ENCODE assay signal across 8 cellular contexts in the genomic region with DNA sequence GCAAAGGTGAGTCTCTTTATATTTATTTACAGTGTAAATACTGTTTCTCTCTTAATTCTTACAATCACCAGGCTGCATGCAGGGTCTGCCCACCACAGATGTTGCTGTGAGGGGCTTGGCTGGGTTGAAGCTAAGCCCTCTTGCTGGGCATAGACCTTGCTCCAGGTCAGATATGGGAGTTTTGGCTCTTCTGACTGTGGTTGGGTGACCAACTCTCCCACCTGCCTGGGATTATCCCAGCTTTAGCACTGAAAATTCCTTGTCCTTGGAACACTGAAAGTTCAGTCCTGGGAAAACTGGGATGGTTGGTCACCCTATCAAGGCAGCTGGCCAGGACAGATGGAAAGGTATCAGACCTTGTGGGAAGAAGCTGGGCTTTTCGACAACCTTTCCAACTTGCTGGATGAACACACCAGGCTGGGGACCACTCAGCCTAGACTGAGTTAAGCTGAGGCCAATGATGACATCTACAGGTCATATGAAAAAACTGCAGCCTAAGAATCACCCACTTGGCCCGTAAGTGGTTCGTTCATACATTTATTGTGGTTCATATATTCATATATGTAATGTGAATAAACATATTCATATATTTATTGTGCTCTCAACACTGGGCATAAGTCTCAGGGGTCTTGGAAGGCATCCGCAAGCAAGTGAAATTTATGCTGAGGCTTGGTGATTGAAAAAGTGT. TPM values are rescaled to one million over a fixed set of nuclear protein-coding genes. Genes with fewer than 3 reads are reported as not detected.
DNase-seq lines count a peak whose midpoint lies in the region; ATAC-seq, FAIRE-seq and TF ChIP-seq lines count a peak whose summit lies in the region.

No MANE protein-coding gene starts in this region.

- POLR2A ChIA-PET in CD8-positive, alpha-beta T cell (lab: Charles Lee): interaction anchor here (1.1 to 5.3 kb wide), 3 partner anchors 40 to 288 kb away, joined by 3 to 94 read pairs (median 4); a partner anchor contains a TSS
- POLR2A ChIA-PET in activated CD4-positive, alpha-beta T cell treated with anti-CD3 and anti-CD28 coated beads, Interleukin-2, amount 10 ng/mL, durations not matched to agents 7 days and 5 days (lab: Charles Lee): interaction anchor here (1.1 to 1.5 kb wide), 2 partner anchors 289 to 579 kb away, joined by 4 read pairs; a partner anchor contains a TSS
- POLR2A ChIA-PET in endothelial cell of umbilical vein (lab: Charles Lee): interaction anchor here (0.5 kb wide), 1 partner anchor 506 kb away, joined by 3 read pairs; no protein-coding TSS in a partner anchor
- POLR2A ChIA-PET in naive thymus-derived CD8-positive, alpha-beta T cell (lab: Charles Lee): interaction anchor here (0.9 to 5.7 kb wide), 3 partner anchors 281 to 480 kb away, joined by 3 to 112 read pairs (median 4); a partner anchor contains a TSS

- intact Hi-C loops in CD8-positive, alpha-beta T cell (cut with DNase I, micrococcal nuclease): loop anchor here (1.0 to 10.0 kb wide), 10 partner anchors 98 to 1085 kb away; a partner anchor contains a TSS
- intact Hi-C loops in endothelial cell of umbilical vein (cut with micrococcal nuclease): loop anchor here (1.0 to 5.0 kb wide), 5 partner anchors 94 to 503 kb away; a partner anchor contains a TSS

- peaks cover 9% of the 10 kb centered on the region for H3K4me1 ChIP-seq in CD8-positive, alpha-beta T cell (ENCODE audit: insufficient read depth, low read length)
- H3K4me1 ChIP-seq in endothelial cell of umbilical vein (ENCODE audit: control insufficient read depth, extremely low read depth, insufficient read depth, low read length): peaks cover 6% of the 10 kb centered on the region

- no peak overlapping the region for H3K4me3 Mint-ChIP-seq in CD8-positive, alpha-beta T cell
- no peak overlapping the region for H3K4me3 Mint-ChIP-seq in activated CD4-positive, alpha-beta T cell treated with anti-CD3 and anti-CD28 coated beads, Interleukin-2, amount 10 ng/mL, durations not matched to agents 7 days and 5 days
- H3K4me3 Mint-ChIP-seq in naive thymus-derived CD8-positive, alpha-beta T cell: peak overlapping the region in 4 of 10 donors; percentile 6 to 37 (median 28)

- H3K27ac Mint-ChIP-seq in CD8-positive, alpha-beta T cell: no peak overlapping the region
- no peak overlapping the region for H3K27ac Mint-ChIP-seq in activated CD4-positive, alpha-beta T cell treated with anti-CD3 and anti-CD28 coated beads, Interleukin-2, amount 10 ng/mL, durations not matched to agents 7 days and 5 days
- no peak overlapping the region for H3K27ac Mint-ChIP-seq in naive thymus-derived CD8-positive, alpha-beta T cell

- peak overlapping the region; percentile 7 for H2AFZ ChIP-seq in endothelial cell of umbilical vein (ENCODE audit: low read depth, low read length)

- no peaks in the 10 kb centered on the region for H3K36me3 ChIP-seq in CD8-positive, alpha-beta T cell (ENCODE audit: insufficient read depth, low read length)
- no peaks in the 10 kb centered on the region for H3K36me3 ChIP-seq in endothelial cell of umbilical vein (ENCODE audit: control insufficient read depth in 2 of 2, extremely low read depth in 1 of 2, insufficient read depth in 2 of 2, low read length in 2 of 2)

- no peaks in the 10 kb centered on the region for H3K9me3 ChIP-seq in CD8-positive, alpha-beta T cell (ENCODE audit: low read length)
- no peaks in the 10 kb centered on the region for H3K9me3 ChIP-seq in endothelial cell of umbilical vein (replicated peaks; ENCODE audit: control insufficient read depth, insufficient read depth, low read length)

- peak; percentile 90 for FAIRE-seq in endothelial cell of umbilical vein (lab: Jason Lieb, UNC)

- peaks cover 17% of the 10 kb centered on the region for H3K4me1 Mint-ChIP-seq in CD8-positive, alpha-beta T cell (ENCODE audit: low read depth)
- peaks cover 20% of the 10 kb centered on the region for H3K4me1 Mint-ChIP-seq in activated CD4-positive, alpha-beta T cell treated with anti-CD3 and anti-CD28 coated beads, Interleukin-2, amount 10 ng/mL, durations not matched to agents 7 days and 5 days
- H3K4me1 Mint-ChIP-seq in naive thymus-derived CD8-positive, alpha-beta T cell: peaks cover 4 to 25% (median 15%) of the 10 kb centered on the region in 4 donors

- H3K4me3 ChIP-seq in CD8-positive, alpha-beta T cell (ENCODE audit: low read depth, low read length): no peak overlapping the region
- no peak overlapping the region for H3K4me3 ChIP-seq in endothelial cell of umbilical vein (replicated peaks in 1 of 3; ENCODE audit: insufficient read depth in 1 of 3, low read depth in 1 of 3, low read length in 3 of 3)

- H3K36me3 Mint-ChIP-seq in CD8-positive, alpha-beta T cell: no peaks in the 10 kb centered on the region
- H3K36me3 Mint-ChIP-seq in activated CD4-positive, alpha-beta T cell treated with anti-CD3 and anti-CD28 coated beads, Interleukin-2, amount 10 ng/mL, durations not matched to agents 7 days and 5 days (ENCODE audit: low read depth): no peaks in the 10 kb centered on the region
- H3K36me3 Mint-ChIP-seq in naive thymus-derived CD8-positive, alpha-beta T cell: peaks cover 0 to 2% (median 0%) of the 10 kb centered on the region in 3 donors

- no peak for TF ChIP-seq POLR2A in endothelial cell of umbilical vein (IDR thresholded peaks at IDR 0.05; ENCODE audit: low read depth, low read length)

- H3K4me2 ChIP-seq in endothelial cell of umbilical vein (ENCODE audit: insufficient read depth, low read length): no peak overlapping the region

- CTCF ChIA-PET in CD8-positive, alpha-beta T cell (lab: Charles Lee): interaction anchor here (0.6 to 9.6 kb wide), 26 partner anchors 8 to 567 kb away, joined by 3 to 315 read pairs (median 3); a partner anchor contains a TSS
- CTCF ChIA-PET in activated CD4-positive, alpha-beta T cell treated with anti-CD3 and anti-CD28 coated beads, Interleukin-2, amount 10 ng/mL, durations not matched to agents 7 days and 5 days (lab: Charles Lee): interaction anchor here (0.5 to 8.1 kb wide), 12 partner anchors 9 to 1018 kb away, joined by 3 to 86 read pairs (median 4); a partner anchor contains a TSS
- CTCF ChIA-PET in endothelial cell of umbilical vein (lab: Charles Lee): interaction anchor here (0.6 to 9.9 kb wide), 19 partner anchors 8 to 510 kb away, joined by 3 to 556 read pairs (median 4); a partner anchor contains a TSS

- peak; percentile 88 for TF ChIP-seq CTCF in CD8-positive, alpha-beta T cell (IDR thresholded peaks at IDR 0.05)
- TF ChIP-seq CTCF in endothelial cell of umbilical vein (IDR thresholded peaks at IDR 0.05; ENCODE audit: extremely low read depth in 1 of 2, insufficient read depth in 1 of 2, low read depth in 1 of 2, low read length in 2 of 2): peak; percentile 67 to 70

- peak; percentile 14 for ATAC-seq in CD8-positive, alpha-beta T cell
- peak in 1 of 2 donors; percentile 11 for ATAC-seq in naive thymus-derived CD8-positive, alpha-beta T cell
- no peak for ATAC-seq in GM18520 (IDR thresholded peaks at IDR 0.05; ENCODE audit: unreplicated experiment)
- no peak for ATAC-seq in HG03095 (IDR thresholded peaks at IDR 0.05; ENCODE audit: unreplicated experiment)

- dilution Hi-C loops in endothelial cell of umbilical vein (cut with MboI; ENCODE audit: extremely low pct_ligation_motif_present, low sequenced_read_pairs): no loop called here

- H3K9me3 Mint-ChIP-seq in CD8-positive, alpha-beta T cell: no peaks in the 10 kb centered on the region
- no peaks in the 10 kb centered on the region for H3K9me3 Mint-ChIP-seq in activated CD4-positive, alpha-beta T cell treated with anti-CD3 and anti-CD28 coated beads, Interleukin-2, amount 10 ng/mL, durations not matched to agents 7 days and 5 days
- no peaks in the 10 kb centered on the region for H3K9me3 Mint-ChIP-seq in naive thymus-derived CD8-positive, alpha-beta T cell

- H3K27ac ChIP-seq in CD8-positive, alpha-beta T cell (ENCODE audit: low read depth, low read length): no peak overlapping the region
- no peak overlapping the region for H3K27ac ChIP-seq in endothelial cell of umbilical vein (ENCODE audit: insufficient read depth, low read depth, low read length)

- H3K9ac ChIP-seq in endothelial cell of umbilical vein (replicated peaks; ENCODE audit: extremely low read depth, insufficient read depth, low read length): no peak overlapping the region

- DNase-seq in CD8-positive, alpha-beta T cell: peak in 5 of 7 experiments; percentile 13 to 58 (median 37)
- DNase-seq in HK-2 (ENCODE audit: unreplicated experiment) (peak; percentile 30), NCI-H526 (lab: John Stamatoyannopoulos, UW) (peak; percentile 73 to 92), endothelial cell of umbilical vein (ENCODE audit: low read depth, low spot score) (peak; percentile 83)
- peak; percentile 51 for DNase-seq in activated CD4-positive, alpha-beta T cell treated with anti-CD3 and anti-CD28 coated beads, Interleukin-2, amount 10 ng/mL, durations not matched to agents 7 days and 5 days
- DNase-seq in naive thymus-derived CD8-positive, alpha-beta T cell: peak in 8 of 10 donors; percentile 16 to 68 (median 52)

- no peaks in the 10 kb centered on the region for H4K20me1 ChIP-seq in endothelial cell of umbilical vein (replicated peaks; ENCODE audit: control insufficient read depth, extremely low read depth, insufficient read depth, low read length)

- no peaks in the 10 kb centered on the region for H3K27me3 Mint-ChIP-seq in CD8-positive, alpha-beta T cell (ENCODE audit: low read depth)
- H3K27me3 Mint-ChIP-seq in activated CD4-positive, alpha-beta T cell treated with anti-CD3 and anti-CD28 coated beads, Interleukin-2, amount 10 ng/mL, durations not matched to agents 7 days and 5 days: no peaks in the 10 kb centered on the region
- no peaks in the 10 kb centered on the region for H3K27me3 Mint-ChIP-seq in naive thymus-derived CD8-positive, alpha-beta T cell

- H3K9me1 ChIP-seq in endothelial cell of umbilical vein (replicated peaks; ENCODE audit: control insufficient read depth, extremely low read depth, insufficient read depth, low read length): no peaks in the 10 kb centered on the region

- H3K79me2 ChIP-seq in endothelial cell of umbilical vein (ENCODE audit: control insufficient read depth, insufficient read depth, low read length): no peaks in the 10 kb centered on the region

- H3K27me3 ChIP-seq in CD8-positive, alpha-beta T cell (ENCODE audit: insufficient read depth, low read length): no peaks in the 10 kb centered on the region
- no peaks in the 10 kb centered on the region for H3K27me3 ChIP-seq in endothelial cell of umbilical vein (ENCODE audit: control insufficient read depth in 2 of 2, insufficient read depth in 2 of 2, low read length in 2 of 2)

- BruUV-seq in endothelial cell of umbilical vein (replicated peaks; lab: Mats Ljungman, UMichigan): no TSS peak

RNA-seq across cellular contexts. Expression of a gene that starts 26.6 kb away (rescaled TPM):
- under 1 TPM; 0.43 to 0.47 TPM for total RNA-seq in CD8-positive, alpha-beta T cell
- 1 to 10 TPM; 6.2 to 6.5 TPM for total RNA-seq in activated CD4-positive, alpha-beta T cell treated with anti-CD3 and anti-CD28 coated beads, Interleukin-2, amount 10 ng/mL, durations not matched to agents 7 days and 5 days
- 5.6 and 5.9 TPM in 2 replicates for total RNA-seq in endothelial cell of umbilical vein
- polyA plus RNA-seq in endothelial cell of umbilical vein: 3.4 and 3.7 TPM in 2 replicates
- polyA plus RNA-seq in endothelial cell of umbilical vein (2011; cell fraction: cytosol; rRNA removed): 2.6 and 3.2 TPM in 2 replicates
- 1.1 and 1.8 TPM in 2 replicates for polyA plus RNA-seq in endothelial cell of umbilical vein (2011; cell fraction: nucleus; rRNA removed)
- 1.9 and 3.3 TPM in 2 replicates for polyA plus RNA-seq in endothelial cell of umbilical vein (2012)
- polyA minus RNA-seq in endothelial cell of umbilical vein: 0.70 and 1.4 TPM in 2 replicates
- polyA minus RNA-seq in endothelial cell of umbilical vein (2011; cell fraction: cytosol; rRNA and poly(A)+ RNA removed): 26.3 TPM
- polyA minus RNA-seq in endothelial cell of umbilical vein (2011; cell fraction: nucleus; rRNA and poly(A)+ RNA removed): 0.87 and 0.96 TPM in 2 replicates
- total RNA-seq in naive thymus-derived CD8-positive, alpha-beta T cell: 1 to 10 TPM; 1.5 TPM
- polyA plus RNA-seq in naive thymus-derived CD8-positive, alpha-beta T cell: 1 to 10 TPM in 2 of 3 donors, under 1 TPM in 1; 0.47 to 2.7 (median 1.2) TPM

RNA-seq across cellular contexts. Expression of a gene that starts 39.8 kb away (rescaled TPM):
- total RNA-seq in CD8-positive, alpha-beta T cell: 10 to 100 TPM; 53.8 to 56.5 TPM
- 10 to 100 TPM; 22.6 to 34.4 TPM for total RNA-seq in activated CD4-positive, alpha-beta T cell treated with anti-CD3 and anti-CD28 coated beads, Interleukin-2, amount 10 ng/mL, durations not matched to agents 7 days and 5 days
- 15.8 and 16.3 TPM in 2 replicates for total RNA-seq in endothelial cell of umbilical vein
- polyA plus RNA-seq in endothelial cell of umbilical vein: 24.9 and 25.2 TPM in 2 replicates
- polyA plus RNA-seq in endothelial cell of umbilical vein (2011; cell fraction: cytosol; rRNA removed): 25.3 and 32.1 TPM in 2 replicates
- 33.1 and 34.5 TPM in 2 replicates for polyA plus RNA-seq in endothelial cell of umbilical vein (2011; cell fraction: nucleus; rRNA removed)
- polyA plus RNA-seq in endothelial cell of umbilical vein (2012): 10.8 and 12.9 TPM in 2 replicates
- polyA minus RNA-seq in endothelial cell of umbilical vein: 27.8 and 33.5 TPM in 2 replicates
- polyA minus RNA-seq in endothelial cell of umbilical vein (2011; cell fraction: cytosol; rRNA and poly(A)+ RNA removed): 30.7 TPM
- 13.7 and 21.1 TPM in 2 replicates for polyA minus RNA-seq in endothelial cell of umbilical vein (2011; cell fraction: nucleus; rRNA and poly(A)+ RNA removed)
- total RNA-seq in naive thymus-derived CD8-positive, alpha-beta T cell: 10 to 100 TPM; 23.7 to 24.5 TPM
- 10 to 100 TPM in 2 of 3 donors, 1 to 10 TPM in 1; 8.2 to 12.3 (median 10.7) TPM for polyA plus RNA-seq in naive thymus-derived CD8-positive, alpha-beta T cell

RNA-seq across cellular contexts. Expression of a gene that starts 40.1 kb away (rescaled TPM):
- 10 to 100 TPM; 53.0 to 62.5 TPM for total RNA-seq in CD8-positive, alpha-beta T cell
- 10 to 100 TPM; 51.7 to 55.1 TPM for total RNA-seq in activated CD4-positive, alpha-beta T cell treated with anti-CD3 and anti-CD28 coated beads, Interleukin-2, amount 10 ng/mL, durations not matched to agents 7 days and 5 days
- total RNA-seq in endothelial cell of umbilical vein: 14.3 and 16.6 TPM in 2 replicates
- polyA plus RNA-seq in endothelial cell of umbilical vein: 12.3 and 15.0 TPM in 2 replicates
- 7.5 and 10.4 TPM in 2 replicates for polyA plus RNA-seq in endothelial cell of umbilical vein (2011; cell fraction: cytosol; rRNA removed)
- polyA plus RNA-seq in endothelial cell of umbilical vein (2011; cell fraction: nucleus; rRNA removed): 57.5 and 66.2 TPM in 2 replicates
- polyA plus RNA-seq in endothelial cell of umbilical vein (2012): 6.0 and 8.2 TPM in 2 replicates
- 6.1 and 9.3 TPM in 2 replicates for polyA minus RNA-seq in endothelial cell of umbilical vein
- polyA minus RNA-seq in endothelial cell of umbilical vein (2011; cell fraction: cytosol; rRNA and poly(A)+ RNA removed): 8.7 TPM
- polyA minus RNA-seq in endothelial cell of umbilical vein (2011; cell fraction: nucleus; rRNA and poly(A)+ RNA removed): 11.3 and 14.0 TPM in 2 replicates
- 10 to 100 TPM; 75.6 to 79.7 TPM for total RNA-seq in naive thymus-derived CD8-positive, alpha-beta T cell
- polyA plus RNA-seq in naive thymus-derived CD8-positive, alpha-beta T cell: 10 to 100 TPM; 21.8 to 24.7 (median 24.4) TPM

Comparison
In these comparisons a context has a peak if more than half of its experiments do, and no peak if none do; other contexts are left out.
1. DNase-seq: peak in every context shown above with its lines; median percentile 83 in endothelial cell of umbilical vein; 82 in NCI-H526; 52 in naive thymus-derived CD8-positive, alpha-beta T cell; 51 in activated CD4-positive, alpha-beta T cell treated with anti-CD3 and anti-CD28 coated beads, Interleukin-2, amount 10 ng/mL, durations not matched to agents 7 days and 5 days; 37 in CD8-positive, alpha-beta T cell; 30 in HK-2.